Comparison of ENCODE assay signal across 9 cellular contexts in the genomic region with DNA sequence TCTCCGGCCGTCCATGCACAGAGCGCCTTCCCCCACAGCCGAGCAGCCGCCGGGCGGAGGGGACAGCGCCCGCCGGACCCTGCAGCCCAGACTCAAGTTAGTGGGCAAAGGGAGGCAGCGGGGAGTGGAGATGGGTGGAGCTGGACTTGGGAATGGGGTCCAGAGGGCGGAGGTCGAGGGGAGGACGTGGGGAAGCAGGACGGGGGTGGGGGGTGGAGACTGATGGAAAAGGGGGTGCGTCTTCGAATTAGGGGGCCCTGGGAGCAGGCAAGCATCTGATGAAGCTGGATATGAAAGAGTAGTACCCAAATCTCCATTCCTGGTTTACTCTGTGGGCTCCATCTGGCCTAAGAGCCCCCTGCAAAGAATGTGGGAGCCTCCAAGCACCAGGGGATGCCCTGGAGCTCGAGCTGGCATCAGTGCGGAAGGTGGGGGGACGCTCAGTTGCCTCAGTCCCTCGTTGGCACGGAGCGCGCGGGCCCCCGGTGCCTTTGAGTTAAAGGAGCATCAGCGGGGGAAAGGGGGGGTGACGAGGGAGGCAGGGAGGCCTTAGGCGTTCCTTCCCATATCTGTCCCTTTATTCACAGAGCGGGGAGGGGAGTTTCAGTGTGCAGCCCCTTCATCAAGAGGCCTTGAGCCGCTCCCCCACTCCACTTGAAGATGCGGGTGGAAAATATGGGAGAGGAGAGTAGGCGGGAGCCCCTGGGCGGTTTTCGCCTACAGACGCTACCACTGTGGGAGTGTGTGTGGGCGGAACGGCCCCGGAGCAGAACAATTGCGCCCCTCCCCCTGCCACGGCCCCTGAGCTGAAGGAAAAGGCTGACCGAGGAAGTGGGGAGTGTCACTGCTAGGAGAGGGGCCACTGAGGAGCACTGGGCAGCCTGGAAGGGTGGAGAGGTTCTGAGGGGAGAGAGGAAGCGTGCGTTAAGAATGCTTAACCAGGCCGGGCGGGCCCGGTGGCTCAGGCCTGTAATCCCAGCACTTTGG. TPM values are rescaled to one million over a fixed set of nuclear protein-coding genes. Genes with fewer than 3 reads are reported as not detected.
DNase-seq lines count a peak whose midpoint lies in the region; ATAC-seq, FAIRE-seq and TF ChIP-seq lines count a peak whose summit lies in the region.
"Had no signal": no experiment of that assay in that cellular context is flagged by ENCODE, and none has a peak within 500 bp of the region (broad histone marks: within the 10 kb centered on the region; RNA-seq: fewer than 3 reads in every experiment).

No MANE protein-coding gene starts in this region.

- H3K36me3 ChIP-seq in gastroesophageal sphincter (peaks cover 0 to 33% of the 10 kb centered on the region in 2 donors), neuron (ENCODE audit: insufficient read depth, low read length) (peaks cover 23% of the 10 kb centered on the region), uterus (no peaks in the 10 kb centered on the region)

- 1% methylated on average over 23 to 25 of the region's 47 CpGs for WGBS in gastroesophageal sphincter (ENCODE audit: low coverage in 1 of 2), 2 donors

- TF ChIP-seq CTCF in gastroesophageal sphincter (IDR thresholded peaks at IDR 0.05) (no peak), uterus (IDR thresholded peaks at IDR 0.05) (no peak)

- ATAC-seq in gastroesophageal sphincter (no peak), GM21423 (IDR thresholded peaks at IDR 0.05; ENCODE audit: unreplicated experiment) (no peak), HG02763 (IDR thresholded peaks at IDR 0.05; ENCODE audit: unreplicated experiment) (no peak)

- peaks cover 5 to 72% (median 44%) of the 10 kb centered on the region in 3 donors for H3K4me1 ChIP-seq in gastroesophageal sphincter
- H3K4me1 ChIP-seq in neuron (ENCODE audit: insufficient read depth, low read length) = peaks cover 46% of the 10 kb centered on the region
- H3K4me1 ChIP-seq in uterus = peaks cover 19 to 40% of the 10 kb centered on the region in 2 donors

- TF ChIP-seq POLR2A in gastroesophageal sphincter (IDR thresholded peaks at IDR 0.05) (peak in 1 of 2 donors; percentile 40), uterus (IDR thresholded peaks at IDR 0.05) (peak; percentile 33 to 47)

- peak overlapping the region; percentile 68 to 100 (median 100) for H3K27ac ChIP-seq in gastroesophageal sphincter
- peak overlapping the region; percentile 96 to 99 for H3K27ac ChIP-seq in uterus

- H3K4me3 ChIP-seq in gastroesophageal sphincter (peak overlapping the region; percentile 55 to 95), neuron (ENCODE audit: low read length) (peak overlapping the region; percentile 91), uterus (peak overlapping the region; percentile 73 to 89)

- TF ChIP-seq EP300 in gastroesophageal sphincter (IDR thresholded peaks at IDR 0.05) = no peak

- FAIRE-seq in GM18507 (lab: Jason Lieb, UNC) = peak; percentile 44
- FAIRE-seq: endometrium had no signal

- intact Hi-C loops in uterus (cut with DNase I; ENCODE audit: low total_unique reads) = no loop called here

- H3K9me3 ChIP-seq in gastroesophageal sphincter = no peaks in the 10 kb centered on the region
- H3K9me3 ChIP-seq in neuron (ENCODE audit: low read length) = no peaks in the 10 kb centered on the region
- no peaks in the 10 kb centered on the region for H3K9me3 ChIP-seq in uterus

- peak overlapping the region; percentile 18 for H2AFZ ChIP-seq in neuron (ENCODE audit: low read depth, low read length)

- H3K27me3 ChIP-seq in gastroesophageal sphincter (no peaks in the 10 kb centered on the region), neuron (ENCODE audit: insufficient read depth, low read length) (no peaks in the 10 kb centered on the region), uterus (no peaks in the 10 kb centered on the region)

- DNase-seq in GM18507 (ENCODE audit: extremely low spot score, insufficient read length, low read depth) (no peak), OCI-M1 (lab: John Stamatoyannopoulos, UW) (peak; percentile 80), uterus (peak; percentile 82 to 84)
- peak; percentile 73 for DNase-seq in activated naive CD4-positive, alpha-beta T cell treated with anti-CD3 and anti-CD28 coated beads, Interleukin-2, amount 50 U/mL, for 16 hours

RNA-seq across cellular contexts. Expression of a gene that starts 0.6 kb away (rescaled TPM):
- total RNA-seq in gastroesophageal sphincter (10 to 100 TPM; 30.7 to 41.3 (median 38.8) TPM), uterus (10 to 100 TPM in 3 of 4 donors, 1 to 10 TPM in 1; 9.1 to 85.8 (median 33.9) TPM)

RNA-seq across cellular contexts. Expression of a gene that starts 11.0 kb away (rescaled TPM):
- total RNA-seq in gastroesophageal sphincter (10 to 100 TPM; 11.8 to 14.9 (median 12.7) TPM), uterus (10 to 100 TPM in 2 of 4 donors, 1 to 10 TPM in 2; 1.5 to 18.0 (median 9.9) TPM)

RNA-seq across cellular contexts. Expression of a gene that starts 21.6 kb away (rescaled TPM):
- total RNA-seq in gastroesophageal sphincter (100 to 1,000 TPM in 3 of 4 donors, 10 to 100 TPM in 1; 92.5 to 166 (median 156) TPM), uterus (100 to 1,000 TPM in 2 of 4 donors, 10 to 100 TPM in 2; 62.5 to 242 (median 94.3) TPM)

RNA-seq across cellular contexts. Expression of a gene that starts 38.7 kb away (rescaled TPM):
- total RNA-seq in gastroesophageal sphincter (100 to 1,000 TPM; 185 to 292 (median 216) TPM), uterus (100 to 1,000 TPM; 164 to 507 (median 318) TPM)

RNA-seq across cellular contexts. Expression of a gene that starts 39.6 kb away (rescaled TPM):
- total RNA-seq in gastroesophageal sphincter (under 1 TPM; 0.22 to 0.54 (median 0.29) TPM), uterus (1 to 10 TPM in 1 of 4 donors, under 1 TPM in 1, not detected in 2; 0.59 to 1.3 TPM)
